Comparison of ENCODE assay signal across 10 cellular contexts in the genomic region with DNA sequence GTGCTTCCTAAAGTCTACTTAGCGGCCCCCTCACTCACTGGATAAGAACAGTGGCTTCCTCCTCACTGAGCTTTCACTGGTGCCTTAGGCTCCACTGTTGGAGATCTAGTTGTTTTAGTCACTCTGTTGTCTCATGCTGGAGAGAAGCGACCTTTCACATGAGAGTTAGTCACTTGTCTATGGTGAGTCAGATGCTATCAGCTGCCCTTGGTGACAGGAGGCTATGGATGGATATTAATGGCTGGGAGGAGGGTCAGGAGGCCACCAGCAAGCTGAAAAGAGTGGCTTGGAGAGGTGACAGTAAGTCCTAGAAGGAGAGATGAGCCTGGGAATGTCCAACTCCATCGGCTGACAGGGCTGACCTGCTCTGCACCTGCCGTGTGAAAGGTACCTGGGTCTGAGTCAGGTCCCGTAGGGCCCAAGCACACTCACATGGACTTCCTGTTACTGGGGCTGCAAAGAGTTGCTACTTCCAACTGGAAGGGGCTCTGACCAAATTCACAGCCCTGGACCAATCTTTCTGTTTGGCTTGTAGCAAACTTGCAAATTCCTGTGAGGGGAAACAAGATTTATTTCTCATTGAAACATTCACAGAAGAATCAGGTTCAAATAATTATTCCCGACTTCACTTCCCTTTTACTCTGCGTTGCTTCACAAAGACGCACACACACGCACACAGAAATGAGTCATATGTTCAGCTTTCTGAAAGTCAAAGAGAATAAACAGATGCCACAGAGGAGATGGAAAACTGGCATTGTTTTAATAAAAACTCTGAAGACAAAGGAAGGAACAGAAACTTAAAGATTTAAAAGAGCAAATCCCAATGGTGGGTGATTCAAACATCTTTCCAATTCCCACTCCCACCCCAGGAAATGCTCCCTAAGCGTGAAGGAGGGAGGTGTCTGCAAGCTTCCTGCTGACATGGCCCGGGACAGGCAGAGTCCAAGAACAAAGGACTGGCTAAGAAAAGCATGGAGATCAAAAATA.
DNase-seq lines count a peak whose midpoint lies in the region; ATAC-seq and TF ChIP-seq lines count a peak whose summit lies in the region.
"Had no signal": no experiment of that assay in that cellular context is flagged by ENCODE, and none has a peak within 500 bp of the region (broad histone marks: within the 10 kb centered on the region; RNA-seq: fewer than 3 reads in every experiment).

No MANE protein-coding gene starts in this region.

- intact Hi-C loops in Right ventricle myocardium superior (cut with DNase I), result no loop called here
- intact Hi-C loops in natural killer cell (cut with micrococcal nuclease), result no loop called here

- no peaks in the 10 kb centered on the region for H3K79me2 ChIP-seq in ACC112 (ENCODE audit: control insufficient read depth, insufficient read depth, low read length, unreplicated experiment)

- H3K27me3 Mint-ChIP-seq in natural killer cell (ENCODE audit: low read depth in 2 of 2), result peaks cover 0 to 9% of the 10 kb centered on the region in 2 donors

- H3K4me3 ChIP-seq in ACC112 (ENCODE audit: low read depth, low read length) (peak overlapping the region; percentile 31; the same call in 1 of the 2 replicates), HL-60 (replicated peaks; ENCODE audit: insufficient read depth, low read length) (no peak overlapping the region)
- H3K4me3 ChIP-seq: heart right ventricle had no signal

- no peak overlapping the region for H3K27ac Mint-ChIP-seq in natural killer cell

- no peak for TF ChIP-seq CTCF in HL-60 (IDR thresholded peaks at IDR 0.05; ENCODE audit: insufficient read depth, low read length)
- TF ChIP-seq CTCF in natural killer cell (IDR thresholded peaks at IDR 0.05), result no peak

- no peaks in the 10 kb centered on the region for H3K36me3 Mint-ChIP-seq in natural killer cell

- H3K9me3 Mint-ChIP-seq in natural killer cell, result no peaks in the 10 kb centered on the region

- H3K36me3 ChIP-seq in ACC112 (ENCODE audit: insufficient read depth, low read length), result no peaks in the 10 kb centered on the region
- H3K36me3 ChIP-seq: heart right ventricle had no signal

- ATAC-seq in Right ventricle myocardium superior (ENCODE audit: poor library complexity) (no peak), natural killer cell (no peak)

- H3K4me1 Mint-ChIP-seq in natural killer cell, result no peaks in the 10 kb centered on the region

- H3K27me3 ChIP-seq in ACC112 (ENCODE audit: insufficient read depth, low read length), result peaks cover under 1% of the 10 kb centered on the region; the same call in 1 of the 2 replicates
- H3K27me3 ChIP-seq in HL-60 (ENCODE audit: insufficient read depth, poor library complexity, severe bottlenecking), result no peaks in the 10 kb centered on the region

- no peak overlapping the region for H3K4me3 Mint-ChIP-seq in natural killer cell

- DNase-seq in HL-60 (ENCODE audit: low read depth in 1 of 2, low spot score in 1 of 2), result peak; percentile 4 to 18
- peak; percentile 30 for DNase-seq in brain pericyte (ENCODE audit: low read depth, low spot score)
- peak; percentile 88 for DNase-seq in myocyte (ENCODE audit: low read depth)
- DNase-seq in NCI-H2107 treated with DMSO at 0.1 percent for 48 hours (lab: John Stamatoyannopoulos, UW; ENCODE audit: unreplicated experiment), result no peak
- no peak for DNase-seq in Right ventricle myocardium superior
- no peak for DNase-seq in superior temporal gyrus (ENCODE audit: extremely low spot score)
- no peak for DNase-seq in natural killer cell
- DNase-seq: heart right ventricle, Karpas-422 had no signal

- peaks cover 36% of the 10 kb centered on the region for H3K4me1 ChIP-seq in ACC112 (ENCODE audit: control insufficient read depth, insufficient read depth, low read length, unreplicated experiment)

- peak overlapping the region; percentile 4 for H2AFZ ChIP-seq in ACC112 (ENCODE audit: low read length, unreplicated experiment)

- peak overlapping the region; percentile 94 for H3K27ac ChIP-seq in ACC112 (ENCODE audit: low read depth, low read length)
- no peak overlapping the region for H3K27ac ChIP-seq in HL-60 (replicated peaks)

Comparison
In these comparisons a context has a peak if more than half of its experiments do, and no peak if none do; other contexts are left out.
1. DNase-seq: peak in HL-60 (2 of 2), brain pericyte (single experiment) and myocyte (single experiment); none in NCI-H2107 treated with DMSO at 0.1 percent for 48 hours (single experiment), Right ventricle myocardium superior (single experiment), superior temporal gyrus (single experiment) and natural killer cell (single experiment).